Comparison of ENCODE assay signal across 33 cellular contexts in the genomic region with DNA sequence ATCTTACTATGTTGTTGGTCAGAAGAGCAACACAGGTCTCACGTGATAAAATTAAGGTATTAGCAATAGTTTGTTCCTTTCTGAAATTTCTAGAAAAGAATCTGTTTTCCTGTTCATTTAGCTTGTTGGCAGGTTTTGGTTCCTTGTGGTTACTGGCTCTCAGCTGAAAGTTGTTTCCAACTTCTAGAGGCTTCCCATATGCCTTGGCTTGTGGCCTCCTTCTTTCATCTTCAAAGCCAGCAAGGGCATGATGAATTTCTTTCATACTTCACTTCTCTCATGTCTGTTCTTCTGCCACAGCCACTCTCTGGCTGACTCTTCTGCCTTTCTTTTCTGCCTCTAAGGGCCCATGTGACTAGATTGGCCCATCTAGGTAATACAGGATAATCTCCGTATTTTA.
"Had no signal": no experiment of that assay in that cellular context is flagged by ENCODE, and none has a peak within 500 bp of the region (broad histone marks: within the 10 kb centered on the region; RNA-seq: fewer than 3 reads in every experiment).

No MANE protein-coding gene starts in this region.

- H3K4me1 Mint-ChIP-seq: activated CD4-positive, alpha-beta T cell treated with anti-CD3 and anti-CD28 coated beads for 36 hours; activated CD4-positive, alpha-beta T cell treated with anti-CD3 and anti-CD28 coated beads, Interleukin-2, amount 10 ng/mL, durations not matched to agents 24 days and 14 days; activated CD8-positive, alpha-beta memory T cell treated with anti-CD3 and anti-CD28 coated beads, Interleukin-2, amount 10 ng/mL, durations not matched to agents 7 days and 5 days had no signal

- H3K4me3 Mint-ChIP-seq: activated CD4-positive, alpha-beta memory T cell treated with anti-CD3 and anti-CD28 coated beads for 36 hours; activated CD4-positive, alpha-beta T cell treated with anti-CD3 and anti-CD28 coated beads for 36 hours; activated CD4-positive, alpha-beta T cell treated with anti-CD3 and anti-CD28 coated beads, Interleukin-2, amount 10 ng/mL, durations not matched to agents 24 days and 14 days; activated CD8-positive, alpha-beta memory T cell treated with anti-CD3 and anti-CD28 coated beads, Interleukin-2, amount 10 ng/mL, durations not matched to agents 7 days and 5 days; activated CD8-positive, alpha-beta T cell treated with anti-CD3 and anti-CD28 coated beads, Interleukin-2, amount 10 ng/mL, durations not matched to agents 7 days and 5 days; activated naive CD4-positive, alpha-beta T cell treated with anti-CD3 and anti-CD28 coated beads for 36 hours; activated naive CD4-positive, alpha-beta T cell treated with anti-CD3 and anti-CD28 coated beads, Interleukin-2, amount 50 U/mL, for 24 hours; activated naive CD8-positive, alpha-beta T cell treated with anti-CD3 and anti-CD28 coated beads for 36 hours; activated naive CD8-positive, alpha-beta T cell treated with anti-CD3 and anti-CD28 coated beads, Interleukin-2, amount 50 U/mL, for 24 hours; activated T-helper 1 cell treated with anti-CD3 and anti-CD28 coated beads, Interleukin-12 subunit alpha, Interleukin-12 subunit beta, Interleukin-2, Interleukin-4 antibody, amounts not matched to agents 30 ng/mL and 10 ng/mL and 1 ng/mL, durations not matched to agents 14 hours and 24 hours and 36 hours; effector memory CD8-positive, alpha-beta T cell had no signal

- DNase-seq: activated CD4-positive, alpha-beta memory T cell treated with anti-CD3 and anti-CD28 coated beads for 36 hours; activated CD4-positive, alpha-beta T cell treated with anti-CD3 and anti-CD28 coated beads for 36 hours; activated CD4-positive, alpha-beta T cell treated with anti-CD3 and anti-CD28 coated beads, Interleukin-2, amount 10 ng/mL, durations not matched to agents 24 days and 14 days; activated CD4-positive, CD25-positive, alpha-beta regulatory T cell; activated CD4-positive, CD25-positive, alpha-beta regulatory T cell treated with anti-CD3 and anti-CD28 coated beads, Interleukin-2, amount 50 U/mL, for 72 hours; activated CD8-positive, alpha-beta memory T cell treated with anti-CD3 and anti-CD28 coated beads, Interleukin-2, amount 10 ng/mL, durations not matched to agents 7 days and 5 days; activated CD8-positive, alpha-beta memory T cell treated with anti-CD3 and anti-CD28 coated beads, Interleukin-2, amount 50 U/mL, for 4 hours; activated CD8-positive, alpha-beta T cell treated with anti-CD3 and anti-CD28 coated beads, Interleukin-2, amount 10 ng/mL, durations not matched to agents 7 days and 5 days; activated effector memory CD4-positive, alpha-beta T cell treated with anti-CD3 and anti-CD28 coated beads, Interleukin-2, amount 50 U/mL, for 16 hours; activated naive CD4-positive, alpha-beta T cell treated with anti-CD3 and anti-CD28 coated beads for 36 hours; activated naive CD8-positive, alpha-beta T cell treated with anti-CD3 and anti-CD28 coated beads for 36 hours; activated naive CD8-positive, alpha-beta T cell treated with anti-CD3 and anti-CD28 coated beads, Interleukin-2, amount 50 U/mL, for 24 hours; activated T-cell treated with anti-CD3 and anti-CD28 coated beads, Interleukin-2, amount 50 U/mL, for 1 hour; activated T-cell treated with anti-CD3 and anti-CD28 coated beads, Interleukin-2, amount 50 U/mL, for 48 hours; adrenal gland; amygdala; aorta; caudate nucleus; cortex of kidney; dermis blood vessel endothelial cell; effector CD4-positive, alpha-beta T cell; effector memory CD8-positive, alpha-beta T cell; erythroblast; foreskin keratinocyte; gastrocnemius medialis; glutamatergic neuron; heart left ventricle; T-helper 2 cell had no signal

- H3K27ac ChIP-seq: adrenal gland, body of pancreas, esophagus muscularis mucosa, foreskin keratinocyte, gastrocnemius medialis, heart left ventricle had no signal

- ATAC-seq: activated CD4-positive, alpha-beta T cell treated with anti-CD3 and anti-CD28 coated beads for 36 hours; activated CD8-positive, alpha-beta memory T cell treated with anti-CD3 and anti-CD28 coated beads, Interleukin-2, amount 10 ng/mL, durations not matched to agents 7 days and 5 days; activated CD8-positive, alpha-beta T cell treated with anti-CD3 and anti-CD28 coated beads, Interleukin-2, amount 10 ng/mL, durations not matched to agents 7 days and 5 days; activated naive CD8-positive, alpha-beta T cell treated with anti-CD3 and anti-CD28 coated beads, Interleukin-2, amount 50 U/mL, for 24 hours; body of pancreas; effector memory CD8-positive, alpha-beta T cell; foreskin keratinocyte; gastrocnemius medialis; heart left ventricle had no signal

- H3K36me3 ChIP-seq: adrenal gland, esophagus muscularis mucosa, gastrocnemius medialis, heart left ventricle had no signal

- H3K36me3 Mint-ChIP-seq: activated CD8-positive, alpha-beta memory T cell treated with anti-CD3 and anti-CD28 coated beads, Interleukin-2, amount 10 ng/mL, durations not matched to agents 7 days and 5 days; activated naive CD4-positive, alpha-beta T cell treated with anti-CD3 and anti-CD28 coated beads, Interleukin-2, amount 50 U/mL, for 24 hours; activated naive CD8-positive, alpha-beta T cell treated with anti-CD3 and anti-CD28 coated beads for 36 hours had no signal

- H3K27me3 ChIP-seq: adrenal gland, body of pancreas, esophagus muscularis mucosa, foreskin keratinocyte, gastrocnemius medialis, heart left ventricle had no signal

- H3K27ac Mint-ChIP-seq: activated CD4-positive, alpha-beta memory T cell treated with anti-CD3 and anti-CD28 coated beads for 36 hours; activated CD4-positive, alpha-beta T cell treated with anti-CD3 and anti-CD28 coated beads for 36 hours; activated CD4-positive, alpha-beta T cell treated with anti-CD3 and anti-CD28 coated beads, Interleukin-2, amount 10 ng/mL, durations not matched to agents 24 days and 14 days; activated CD8-positive, alpha-beta memory T cell treated with anti-CD3 and anti-CD28 coated beads, Interleukin-2, amount 10 ng/mL, durations not matched to agents 7 days and 5 days; activated CD8-positive, alpha-beta T cell treated with anti-CD3 and anti-CD28 coated beads, Interleukin-2, amount 10 ng/mL, durations not matched to agents 7 days and 5 days; activated naive CD4-positive, alpha-beta T cell treated with anti-CD3 and anti-CD28 coated beads for 36 hours; activated naive CD4-positive, alpha-beta T cell treated with anti-CD3 and anti-CD28 coated beads, Interleukin-2, amount 50 U/mL, for 24 hours; activated naive CD8-positive, alpha-beta T cell treated with anti-CD3 and anti-CD28 coated beads for 36 hours; activated naive CD8-positive, alpha-beta T cell treated with anti-CD3 and anti-CD28 coated beads, Interleukin-2, amount 50 U/mL, for 24 hours; activated T-helper 1 cell treated with anti-CD3 and anti-CD28 coated beads, Interleukin-12 subunit alpha, Interleukin-12 subunit beta, Interleukin-2, Interleukin-4 antibody, amounts not matched to agents 30 ng/mL and 10 ng/mL and 1 ng/mL, durations not matched to agents 14 hours and 24 hours and 36 hours; activated T-helper 2 cell treated with anti-CD3 and anti-CD28 coated beads, Interferon-gamma antibody, Interleukin-2, Interleukin-4, amounts not matched to agents 10 μg/mL and 5 μg/mL and 100 μg/mL, durations not matched to agents 14 hours and 24 hours and 36 hours; effector memory CD8-positive, alpha-beta T cell had no signal

- H3K4me3 ChIP-seq: adrenal gland, body of pancreas, esophagus muscularis mucosa, gastrocnemius medialis, heart left ventricle had no signal

- H3K4me1 ChIP-seq: adrenal gland, body of pancreas, esophagus muscularis mucosa, foreskin keratinocyte, gastrocnemius medialis had no signal

- H3K9me3 Mint-ChIP-seq: activated CD4-positive, alpha-beta memory T cell treated with anti-CD3 and anti-CD28 coated beads for 36 hours; activated CD4-positive, alpha-beta T cell treated with anti-CD3 and anti-CD28 coated beads, Interleukin-2, amount 10 ng/mL, durations not matched to agents 24 days and 14 days; activated naive CD4-positive, alpha-beta T cell treated with anti-CD3 and anti-CD28 coated beads for 36 hours; activated naive CD4-positive, alpha-beta T cell treated with anti-CD3 and anti-CD28 coated beads, Interleukin-2, amount 50 U/mL, for 24 hours; activated naive CD8-positive, alpha-beta T cell treated with anti-CD3 and anti-CD28 coated beads, Interleukin-2, amount 50 U/mL, for 24 hours; activated T-helper 1 cell treated with anti-CD3 and anti-CD28 coated beads, Interleukin-12 subunit alpha, Interleukin-12 subunit beta, Interleukin-2, Interleukin-4 antibody, amounts not matched to agents 30 ng/mL and 10 ng/mL and 1 ng/mL, durations not matched to agents 14 hours and 24 hours and 36 hours; effector memory CD8-positive, alpha-beta T cell had no signal
